9 cellular contexts compared by ENCODE assay signal in the genomic region with DNA sequence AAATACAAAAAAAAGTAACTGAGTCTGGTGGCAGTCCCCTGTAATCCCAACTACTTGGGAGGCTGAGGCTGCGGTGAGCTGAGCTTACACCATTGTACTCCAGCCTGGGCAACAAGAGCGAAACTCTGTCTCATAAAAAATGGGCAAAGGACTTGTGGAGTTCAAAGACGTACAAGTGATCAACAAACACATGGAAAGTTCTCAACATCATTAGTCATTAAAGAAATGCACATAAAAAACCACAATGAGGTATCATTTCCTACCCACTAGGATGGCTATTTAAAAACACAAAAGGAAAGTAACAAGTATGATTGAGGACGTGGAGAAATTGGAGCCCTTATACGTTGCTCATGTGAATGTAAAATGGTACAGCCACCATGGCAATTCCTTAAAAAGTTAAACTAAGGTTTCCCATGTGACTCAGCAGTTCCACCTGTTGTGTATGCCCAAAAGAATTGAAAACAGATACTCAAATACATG. TPM values are rescaled to one million over a fixed set of nuclear protein-coding genes. Genes with fewer than 3 reads are reported as not detected.
DNase-seq lines count a peak whose midpoint lies in the region; ATAC-seq and FAIRE-seq lines count a peak whose summit lies in the region.
"Had no signal": no experiment of that assay in that cellular context is flagged by ENCODE, and none has a peak within 500 bp of the region (broad histone marks: within the 10 kb centered on the region; RNA-seq: fewer than 3 reads in every experiment).

No MANE protein-coding gene starts in this region.

- H3K4me1 Mint-ChIP-seq in activated T-helper 1 cell treated with anti-CD3 and anti-CD28 coated beads, Interleukin-12 subunit alpha, Interleukin-12 subunit beta, Interleukin-2, Interleukin-4 antibody, amounts not matched to agents 30 ng/mL and 10 ng/mL and 1 ng/mL, durations not matched to agents 14 hours and 24 hours and 36 hours (ENCODE audit: low read depth): peaks cover 32% of the 10 kb centered on the region

- H3K4me1 ChIP-seq in small intestine (ENCODE audit: control insufficient read depth in 2 of 2, insufficient read depth in 1 of 2, low read depth in 1 of 2, low read length in 1 of 2): peaks cover 0 to 2% of the 10 kb centered on the region in 2 donors

- peak; percentile 80 for DNase-seq in EL
- DNase-seq in HCEC 1CT: peak; percentile 88
- DNase-seq in activated T-helper 1 cell treated with anti-CD3 and anti-CD28 coated beads, Interleukin-12 subunit alpha, Interleukin-12 subunit beta, Interleukin-2, Interleukin-4 antibody, amounts not matched to agents 30 ng/mL and 10 ng/mL and 1 ng/mL, durations not matched to agents 14 hours and 24 hours and 36 hours (ENCODE audit: low spot score): no peak
- peak; percentile 58 for DNase-seq in myocyte (ENCODE audit: low read depth)
- DNase-seq in OCI-M2 (lab: John Stamatoyannopoulos, UW; ENCODE audit: unreplicated experiment): no peak
- no peak for DNase-seq in central memory CD4-positive, alpha-beta T cell
- DNase-seq in small intestine: no peak

- H3K4me3 ChIP-seq in small intestine (ENCODE audit: low read depth in 1 of 2, low read length in 2 of 2): no peak overlapping the region
- H3K4me3 ChIP-seq: vagina had no signal

- no peak overlapping the region for H3K27ac ChIP-seq in small intestine (ENCODE audit: low read depth in 1 of 2, low read length in 1 of 2)
- H3K27ac ChIP-seq: vagina had no signal

- FAIRE-seq in small intestine (lab: Jason Lieb, UNC): no peak

- no peaks in the 10 kb centered on the region for H3K27me3 Mint-ChIP-seq in activated T-helper 1 cell treated with anti-CD3 and anti-CD28 coated beads, Interleukin-12 subunit alpha, Interleukin-12 subunit beta, Interleukin-2, Interleukin-4 antibody, amounts not matched to agents 30 ng/mL and 10 ng/mL and 1 ng/mL, durations not matched to agents 14 hours and 24 hours and 36 hours (ENCODE audit: insufficient read depth)

- WGBS in small intestine, 3 donors: 75 to 91% (median 78%) methylated on average over 5 of the region's 5 CpGs

- H3K9me3 ChIP-seq in small intestine (ENCODE audit: control insufficient read depth, low read depth): no peaks in the 10 kb centered on the region
- H3K9me3 ChIP-seq: vagina had no signal

- peak overlapping the region; percentile 15 for H3K4me3 Mint-ChIP-seq in activated T-helper 1 cell treated with anti-CD3 and anti-CD28 coated beads, Interleukin-12 subunit alpha, Interleukin-12 subunit beta, Interleukin-2, Interleukin-4 antibody, amounts not matched to agents 30 ng/mL and 10 ng/mL and 1 ng/mL, durations not matched to agents 14 hours and 24 hours and 36 hours

- H3K36me3 ChIP-seq in small intestine (ENCODE audit: control insufficient read depth in 2 of 2, insufficient read depth in 2 of 2, low read length in 2 of 2): peaks cover 0 to 3% of the 10 kb centered on the region in 2 donors
- H3K36me3 ChIP-seq: vagina had no signal

- peak overlapping the region; percentile 87 for H3K27ac Mint-ChIP-seq in activated T-helper 1 cell treated with anti-CD3 and anti-CD28 coated beads, Interleukin-12 subunit alpha, Interleukin-12 subunit beta, Interleukin-2, Interleukin-4 antibody, amounts not matched to agents 30 ng/mL and 10 ng/mL and 1 ng/mL, durations not matched to agents 14 hours and 24 hours and 36 hours

- intact Hi-C loops in activated T-helper 1 cell treated with anti-CD3 and anti-CD28 coated beads, Interleukin-12 subunit alpha, Interleukin-12 subunit beta, Interleukin-2, Interleukin-4 antibody, amounts not matched to agents 30 ng/mL and 10 ng/mL and 1 ng/mL, durations not matched to agents 14 hours and 24 hours and 36 hours (cut with micrococcal nuclease): loop anchor here (1.0 to 10.0 kb wide), 4 partner anchors 18 to 159 kb away; partner anchors contain the start of genes HADHA and HADHB

- H3K36me3 Mint-ChIP-seq in activated T-helper 1 cell treated with anti-CD3 and anti-CD28 coated beads, Interleukin-12 subunit alpha, Interleukin-12 subunit beta, Interleukin-2, Interleukin-4 antibody, amounts not matched to agents 30 ng/mL and 10 ng/mL and 1 ng/mL, durations not matched to agents 14 hours and 24 hours and 36 hours (ENCODE audit: low read depth): peaks cover 18% of the 10 kb centered on the region

- H3K27me3 ChIP-seq in small intestine (ENCODE audit: control insufficient read depth in 2 of 2, insufficient read depth in 2 of 2, low read length in 2 of 2): no peaks in the 10 kb centered on the region
- H3K27me3 ChIP-seq: vagina had no signal

- H3K9me3 Mint-ChIP-seq in activated T-helper 1 cell treated with anti-CD3 and anti-CD28 coated beads, Interleukin-12 subunit alpha, Interleukin-12 subunit beta, Interleukin-2, Interleukin-4 antibody, amounts not matched to agents 30 ng/mL and 10 ng/mL and 1 ng/mL, durations not matched to agents 14 hours and 24 hours and 36 hours: peaks cover 12% of the 10 kb centered on the region

- ATAC-seq in GM18502 (IDR thresholded peaks at IDR 0.05; ENCODE audit: poor library complexity, unreplicated experiment): no peak

RNA-seq across cellular contexts. Expression of gene RAB10, which starts 52.3 kb away (rescaled TPM):
- 128 and 130 TPM in 2 replicates for total RNA-seq in activated T-helper 1 cell treated with anti-CD3 and anti-CD28 coated beads, Interleukin-12 subunit alpha, Interleukin-12 subunit beta, Interleukin-2, Interleukin-4 antibody, amounts not matched to agents 30 ng/mL and 10 ng/mL and 1 ng/mL, durations not matched to agents 14 hours and 24 hours and 36 hours
- total RNA-seq in myocyte: 139 and 157 TPM in 2 replicates
- polyA plus RNA-seq in myocyte (2012): 102 TPM
- polyA plus RNA-seq in small intestine: 10 to 100 TPM; 39.7 to 65.5 (median 48.3) TPM

Comparison
In these comparisons a context has a peak if more than half of its experiments do, and no peak if none do; other contexts are left out.
1. DNase-seq: peak in EL (single experiment), HCEC 1CT (single experiment) and myocyte (single experiment); none in activated T-helper 1 cell treated with anti-CD3 and anti-CD28 coated beads, Interleukin-12 subunit alpha, Interleukin-12 subunit beta, Interleukin-2, Interleukin-4 antibody, amounts not matched to agents 30 ng/mL and 10 ng/mL and 1 ng/mL, durations not matched to agents 14 hours and 24 hours and 36 hours (single experiment), OCI-M2 (single experiment), central memory CD4-positive, alpha-beta T cell (single experiment) and small intestine (single experiment).